In genomic region chr6:149565539-149566371, GRCh38 we compare ENCODE assay signal across 1 cellular context.
A peak's percentile ranks its signal among the peaks of the same experiment; 100 is the strongest.
TF ChIP-seq lines count a peak whose summit lies in the region.

No MANE protein-coding gene starts in this region.

TF ChIP-seq in K562, 482 proteins besides CTCF, POLR2A, EP300 and RAD21 (continued from another document and continues in another):
- peak; percentile 48; the same call in 1 of the 2 replicates for TF ChIP-seq ARID4B (CRISPR knock-in tag; IDR thresholded peaks at IDR 0.05)
- TF ChIP-seq ELF2 (CRISPR knock-in tag; IDR thresholded peaks at IDR 0.05) = no peak
- TF ChIP-seq PRDM10 (IDR thresholded peaks at IDR 0.05; ENCODE audit: partially characterized antibody) = no peak
- no peak for TF ChIP-seq TCF7L2 (IDR thresholded peaks at IDR 0.05; ENCODE audit: low read depth, low read length)
- TF ChIP-seq ZBTB33 (CRISPR knock-in tag; IDR thresholded peaks at IDR 0.05) = 0 out of 2 replicates have a peak, but pooled peaks have one; percentile 23
- 0 out of 2 replicates have a peak, but pooled peaks have one; percentile 25 for TF ChIP-seq ZNF12 (CRISPR knock-in tag; IDR thresholded peaks at IDR 0.05)
- TF ChIP-seq HEY1 (CRISPR knock-in tag; IDR thresholded peaks at IDR 0.05; ENCODE audit: borderline replicate concordance) = no peak
- no peak for TF ChIP-seq SFPQ (IDR thresholded peaks at IDR 0.05; ENCODE audit: low read depth, low read length)
- peak; percentile 10; the same call in 1 of the 2 replicates for TF ChIP-seq MECOM (CRISPR knock-in tag; IDR thresholded peaks at IDR 0.05)
- no peak for TF ChIP-seq SLC30A9 (CRISPR knock-in tag; IDR thresholded peaks at IDR 0.05)
- TF ChIP-seq CBFB (CRISPR knock-in tag; IDR thresholded peaks at IDR 0.05) = no peak
- TF ChIP-seq ZNF655 (CRISPR knock-in tag; IDR thresholded peaks at IDR 0.05) = no peak
- no peak for TF ChIP-seq SPI1 (IDR thresholded peaks at IDR 0.05; ENCODE audit: borderline replicate concordance, low read depth, low read length)
- TF ChIP-seq RERE (CRISPR knock-in tag; IDR thresholded peaks at IDR 0.05; ENCODE audit: borderline replicate concordance) = no peak
- TF ChIP-seq ZNF609 (CRISPR knock-in tag; IDR thresholded peaks at IDR 0.05; ENCODE audit: borderline replicate concordance) = no peak
- 0 out of 4 replicates have a peak, but pooled peaks of 1 of the 2 experiments have one; percentile 9 for TF ChIP-seq FOXA3 (CRISPR knock-in tag; conservative IDR thresholded peaks at IDR 0.05 in 1 of 2, IDR thresholded peaks at IDR 0.05 in 1 of 2)
- TF ChIP-seq RBM15 (IDR thresholded peaks at IDR 0.05; ENCODE audit: insufficient read depth, low read length) = no peak
- TF ChIP-seq NCOA4 (IDR thresholded peaks at IDR 0.05; ENCODE audit: partially characterized antibody) = no peak
- 0 out of 2 replicates have a peak, but pooled peaks have one; percentile 11 for TF ChIP-seq SNIP1 (IDR thresholded peaks at IDR 0.05; ENCODE audit: low read depth)
- no peak for TF ChIP-seq STAG1 (CRISPR knock-in tag; IDR thresholded peaks at IDR 0.05; ENCODE audit: borderline replicate concordance)
- no peak for TF ChIP-seq SRSF1 (IDR thresholded peaks at IDR 0.05; ENCODE audit: low read depth, low read length)
- TF ChIP-seq SIX5 (IDR thresholded peaks at IDR 0.05; ENCODE audit: borderline replicate concordance in 1 of 2, insufficient read depth in 1 of 2, low read depth in 1 of 2, low read length in 2 of 2) = no peak
